In genomic region chr3:53347261-53348064, GRCh38 we compare ENCODE assay signal across 8 cellular contexts. TPM values are rescaled to one million over a fixed set of nuclear protein-coding genes. Genes with fewer than 3 reads are reported as not detected.
DNase-seq lines count a peak whose midpoint lies in the region; ATAC-seq and TF ChIP-seq lines count a peak whose summit lies in the region.

DCP1A (minus strand) TSS chr3:53347543; CDS start chr3:53347517, 26 bp downstream.

- peaks cover 37% of the 10 kb centered on the region for H3K4me1 Mint-ChIP-seq in activated T-helper 1 cell treated with anti-CD3 and anti-CD28 coated beads, Interleukin-12 subunit alpha, Interleukin-12 subunit beta, Interleukin-2, Interleukin-4 antibody, amounts not matched to agents 30 ng/mL and 10 ng/mL and 1 ng/mL, durations not matched to agents 14 hours and 24 hours and 36 hours (ENCODE audit: low read depth)
- peaks cover 13 to 58% (median 42%) of the 10 kb centered on the region in 7 donors for H3K4me1 Mint-ChIP-seq in naive thymus-derived CD4-positive, alpha-beta T cell
- peaks cover 7 to 21% of the 10 kb centered on the region in 2 donors for H3K4me1 Mint-ChIP-seq in stimulated activated naive B cell treated with anti-CD40 and anti-IgM and Interleukin-4, amounts not matched to agents 10 μg/mL and 1 μg/mL and 100 μg/mL, for 72 hours

- H2AFZ ChIP-seq in DND-41 (ENCODE audit: low read depth, low read length): peak within 1 kb of the TSS; percentile 92

- CTCF ChIA-PET in naive thymus-derived CD4-positive, alpha-beta T cell (lab: Charles Lee): interaction anchor here (0.8 to 1.3 kb wide), 3 partner anchors 45 to 232 kb away, joined by 3 read pairs; no protein-coding TSS in a partner anchor

- H3K36me3 ChIP-seq in DND-41 (ENCODE audit: insufficient read depth, low read length): peaks cover 10% of the 10 kb centered on the region; the same call in 1 of the 2 replicates
- H3K36me3 ChIP-seq in KOPT-K1 (ENCODE audit: insufficient read depth, low read length): peaks cover 19% of the 10 kb centered on the region
- peaks cover 0 to 25% (median 13%) of the 10 kb centered on the region in 3 experiments for H3K36me3 ChIP-seq in naive thymus-derived CD4-positive, alpha-beta T cell (ENCODE audit: control insufficient read depth in 2 of 3, insufficient read depth in 3 of 3, low read length in 3 of 3)

- no peaks in the 10 kb centered on the region for H3K9me3 ChIP-seq in DND-41 (ENCODE audit: insufficient read depth, low read length, severe bottlenecking)
- H3K9me3 ChIP-seq in KOPT-K1 (ENCODE audit: insufficient read depth, low read length, poor library complexity, severe bottlenecking): no peaks in the 10 kb centered on the region
- H3K9me3 ChIP-seq in naive thymus-derived CD4-positive, alpha-beta T cell (ENCODE audit: control insufficient read depth in 2 of 3, low read length in 3 of 3): no peaks in the 10 kb centered on the region

- intact Hi-C loops in activated T-helper 1 cell treated with anti-CD3 and anti-CD28 coated beads, Interleukin-12 subunit alpha, Interleukin-12 subunit beta, Interleukin-2, Interleukin-4 antibody, amounts not matched to agents 30 ng/mL and 10 ng/mL and 1 ng/mL, durations not matched to agents 14 hours and 24 hours and 36 hours (cut with micrococcal nuclease): loop anchor here (1.0 to 5.0 kb wide), 6 partner anchors 92 to 1405 kb away; partner anchors contain the start of genes PARP3, RFT1, RRP9 and SELENOK
- intact Hi-C loops in naive thymus-derived CD4-positive, alpha-beta T cell (cut with micrococcal nuclease): loop anchor here (1.0 to 10.0 kb wide), 13 partner anchors 48 to 1963 kb away; partner anchors contain the start of genes RFT1 (in 2 of the 2), MANF (in 1 of the 2), NEK4 (in 1 of the 2) and PBRM1 (in 1 of the 2)

- ATAC-seq in DND-41 (ENCODE audit: insufficient read depth, low read depth) (peak; percentile 96), GM21786 (IDR thresholded peaks at IDR 0.05; ENCODE audit: unreplicated experiment) (peak; percentile 95)
- ATAC-seq in naive thymus-derived CD4-positive, alpha-beta T cell: peak; percentile 96
- ATAC-seq in stimulated activated naive B cell treated with anti-CD40 and anti-IgM and Interleukin-4, amounts not matched to agents 10 μg/mL and 1 μg/mL and 100 μg/mL, for 72 hours (replicated peaks): peak; percentile 96 to 98

- H3K4me3 Mint-ChIP-seq in activated T-helper 1 cell treated with anti-CD3 and anti-CD28 coated beads, Interleukin-12 subunit alpha, Interleukin-12 subunit beta, Interleukin-2, Interleukin-4 antibody, amounts not matched to agents 30 ng/mL and 10 ng/mL and 1 ng/mL, durations not matched to agents 14 hours and 24 hours and 36 hours: peak within 1 kb of the TSS; percentile 98
- H3K4me3 Mint-ChIP-seq in naive thymus-derived CD4-positive, alpha-beta T cell: peak within 1 kb of the TSS; percentile 96 to 99 (median 99)
- H3K4me3 Mint-ChIP-seq in stimulated activated naive B cell treated with anti-CD40 and anti-IgM and Interleukin-4, amounts not matched to agents 10 μg/mL and 1 μg/mL and 100 μg/mL, for 72 hours: peak within 1 kb of the TSS; percentile 97 to 98

- H3K9ac ChIP-seq in DND-41 (ENCODE audit: low read depth, low read length): peak within 1 kb of the TSS; percentile 77

- peak within 1 kb of the TSS; percentile 62 to 75 for H3K4me3 ChIP-seq in DND-41 (ENCODE audit: low read depth in 1 of 2, low read length in 2 of 2)
- H3K4me3 ChIP-seq in naive thymus-derived CD4-positive, alpha-beta T cell (ENCODE audit: low read length): peak within 1 kb of the TSS; percentile 93

- no peaks in the 10 kb centered on the region for H3K27me3 ChIP-seq in DND-41 (ENCODE audit: insufficient read depth, low read length, poor library complexity)
- H3K27me3 ChIP-seq in naive thymus-derived CD4-positive, alpha-beta T cell (ENCODE audit: control insufficient read depth in 2 of 2, insufficient read depth in 2 of 2, low read length in 2 of 2): no peaks in the 10 kb centered on the region

- H3K79me2 ChIP-seq in DND-41 (ENCODE audit: insufficient read depth, low read length): peaks cover 44% of the 10 kb centered on the region

- H3K4me1 ChIP-seq in DND-41 (ENCODE audit: insufficient read depth, low read length): peaks cover 29% of the 10 kb centered on the region
- H3K4me1 ChIP-seq in naive thymus-derived CD4-positive, alpha-beta T cell (ENCODE audit: control insufficient read depth in 2 of 2, insufficient read depth in 2 of 2, low read length in 2 of 2): peaks cover 6 to 21% of the 10 kb centered on the region in 2 donors

- peak within 1 kb of the TSS; percentile 98 for H3K27ac Mint-ChIP-seq in activated T-helper 1 cell treated with anti-CD3 and anti-CD28 coated beads, Interleukin-12 subunit alpha, Interleukin-12 subunit beta, Interleukin-2, Interleukin-4 antibody, amounts not matched to agents 30 ng/mL and 10 ng/mL and 1 ng/mL, durations not matched to agents 14 hours and 24 hours and 36 hours
- H3K27ac Mint-ChIP-seq in naive thymus-derived CD4-positive, alpha-beta T cell: peak within 1 kb of the TSS; percentile 98 to 100 (median 99)
- H3K27ac Mint-ChIP-seq in stimulated activated naive B cell treated with anti-CD40 and anti-IgM and Interleukin-4, amounts not matched to agents 10 μg/mL and 1 μg/mL and 100 μg/mL, for 72 hours: peak within 1 kb of the TSS; percentile 99

- no peak for TF ChIP-seq CTCF in DND-41 (IDR thresholded peaks at IDR 0.05; ENCODE audit: borderline replicate concordance, extremely low read depth, low read length, poor library complexity, severe bottlenecking)

- H3K4me2 ChIP-seq in DND-41 (ENCODE audit: insufficient read depth, low read length): peak within 1 kb of the TSS; percentile 81

- peak within 1 kb of the TSS; percentile 83 for H3K27ac ChIP-seq in DND-41 (ENCODE audit: low read length)
- H3K27ac ChIP-seq in KOPT-K1 (ENCODE audit: low read depth, low read length, poor library complexity, severe bottlenecking): peak within 1 kb of the TSS; percentile 77
- H3K27ac ChIP-seq in naive thymus-derived CD4-positive, alpha-beta T cell (ENCODE audit: low read depth, low read length): peak within 1 kb of the TSS; percentile 98

- no peaks in the 10 kb centered on the region for H3K9me3 Mint-ChIP-seq in activated T-helper 1 cell treated with anti-CD3 and anti-CD28 coated beads, Interleukin-12 subunit alpha, Interleukin-12 subunit beta, Interleukin-2, Interleukin-4 antibody, amounts not matched to agents 30 ng/mL and 10 ng/mL and 1 ng/mL, durations not matched to agents 14 hours and 24 hours and 36 hours
- no peaks in the 10 kb centered on the region for H3K9me3 Mint-ChIP-seq in naive thymus-derived CD4-positive, alpha-beta T cell
- H3K9me3 Mint-ChIP-seq in stimulated activated naive B cell treated with anti-CD40 and anti-IgM and Interleukin-4, amounts not matched to agents 10 μg/mL and 1 μg/mL and 100 μg/mL, for 72 hours: no peaks in the 10 kb centered on the region

- DNase-seq in DND-41 (peak; percentile 97), RPMI7951 (ENCODE audit: low read depth) (peak; percentile 95), fibroblast of gingiva (ENCODE audit: low read depth) (peak; percentile 96)
- DNase-seq in activated T-helper 1 cell treated with anti-CD3 and anti-CD28 coated beads, Interleukin-12 subunit alpha, Interleukin-12 subunit beta, Interleukin-2, Interleukin-4 antibody, amounts not matched to agents 30 ng/mL and 10 ng/mL and 1 ng/mL, durations not matched to agents 14 hours and 24 hours and 36 hours (ENCODE audit: low spot score): peak; percentile 96
- DNase-seq in naive thymus-derived CD4-positive, alpha-beta T cell: peak; percentile 93 to 98 (median 96)
- peak; percentile 96 for DNase-seq in stimulated activated naive B cell treated with anti-CD40 and anti-IgM and Interleukin-4, amounts not matched to agents 10 μg/mL and 1 μg/mL and 100 μg/mL, for 72 hours

- POLR2A ChIA-PET in naive thymus-derived CD4-positive, alpha-beta T cell (lab: Charles Lee): interaction anchor here (0.6 to 2.1 kb wide), 14 partner anchors 8 to 544 kb away, joined by 3 to 13 read pairs (median 4); partner anchors contain the start of genes SELENOK and TKT

- peaks cover 23% of the 10 kb centered on the region for H3K36me3 Mint-ChIP-seq in activated T-helper 1 cell treated with anti-CD3 and anti-CD28 coated beads, Interleukin-12 subunit alpha, Interleukin-12 subunit beta, Interleukin-2, Interleukin-4 antibody, amounts not matched to agents 30 ng/mL and 10 ng/mL and 1 ng/mL, durations not matched to agents 14 hours and 24 hours and 36 hours (ENCODE audit: low read depth)
- peaks cover 4 to 14% (median 9%) of the 10 kb centered on the region in 5 donors for H3K36me3 Mint-ChIP-seq in naive thymus-derived CD4-positive, alpha-beta T cell
- peaks cover 13 to 16% of the 10 kb centered on the region in 2 donors for H3K36me3 Mint-ChIP-seq in stimulated activated naive B cell treated with anti-CD40 and anti-IgM and Interleukin-4, amounts not matched to agents 10 μg/mL and 1 μg/mL and 100 μg/mL, for 72 hours

- H4K20me1 ChIP-seq in DND-41 (ENCODE audit: insufficient read depth, low read length): peaks cover 2% of the 10 kb centered on the region; the same call in 1 of the 2 replicates

- H3K27me3 Mint-ChIP-seq in activated T-helper 1 cell treated with anti-CD3 and anti-CD28 coated beads, Interleukin-12 subunit alpha, Interleukin-12 subunit beta, Interleukin-2, Interleukin-4 antibody, amounts not matched to agents 30 ng/mL and 10 ng/mL and 1 ng/mL, durations not matched to agents 14 hours and 24 hours and 36 hours (ENCODE audit: insufficient read depth): no peaks in the 10 kb centered on the region
- H3K27me3 Mint-ChIP-seq in naive thymus-derived CD4-positive, alpha-beta T cell: no peaks in the 10 kb centered on the region
- H3K27me3 Mint-ChIP-seq in stimulated activated naive B cell treated with anti-CD40 and anti-IgM and Interleukin-4, amounts not matched to agents 10 μg/mL and 1 μg/mL and 100 μg/mL, for 72 hours: no peaks in the 10 kb centered on the region

RNA-seq across cellular contexts. Expression of gene DCP1A, which starts in this region (rescaled TPM):
- total RNA-seq in RPMI7951 (2014; rRNA removed; shearing (Covaris generic)): 13.7 and 14.4 TPM in 2 replicates
- total RNA-seq in activated T-helper 1 cell treated with anti-CD3 and anti-CD28 coated beads, Interleukin-12 subunit alpha, Interleukin-12 subunit beta, Interleukin-2, Interleukin-4 antibody, amounts not matched to agents 30 ng/mL and 10 ng/mL and 1 ng/mL, durations not matched to agents 14 hours and 24 hours and 36 hours: 46.3 and 48.6 TPM in 2 replicates
- 10 to 100 TPM; 34.0 to 51.3 (median 40.1) TPM for total RNA-seq in naive thymus-derived CD4-positive, alpha-beta T cell
- polyA plus RNA-seq in naive thymus-derived CD4-positive, alpha-beta T cell: 10 to 100 TPM; 66.1 to 68.0 TPM

Comparison
In these comparisons a context has a peak if more than half of its experiments do, and no peak if none do; other contexts are left out.
1. Peak in every context shown above with its lines: DNase-seq, ATAC-seq, H3K4me3 ChIP-seq and H3K27ac ChIP-seq.